Comparison of ENCODE assay signal across 13 cellular contexts in genomic region chrX:30489323-30489722, GRCh38.
DNase-seq lines count a peak whose midpoint lies in the region; ATAC-seq, FAIRE-seq and TF ChIP-seq lines count a peak whose summit lies in the region.
"Had no signal": no experiment of that assay in that cellular context is flagged by ENCODE, and none has a peak within 500 bp of the region (broad histone marks: within the 10 kb centered on the region; RNA-seq: fewer than 3 reads in every experiment).

No MANE protein-coding gene starts in this region.

- H3K9me3 Mint-ChIP-seq in activated T-helper 17 cell treated with anti-CD3 and anti-CD28 coated beads, Interleukin-2, amount 50 U/mL, for 72 hours: no peaks in the 10 kb centered on the region
- H3K9me3 Mint-ChIP-seq in activated CD4-positive, alpha-beta memory T cell treated with anti-CD3 and anti-CD28 coated beads for 36 hours: no peaks in the 10 kb centered on the region
- H3K9me3 Mint-ChIP-seq: natural killer cell treated with Interleukin-12 subunit alpha and Interleukin-12 subunit beta and Interleukin-15 and Interleukin-18, amount 100 ng/mL, for 72 hours had no signal

- no peak for FAIRE-seq in H54 (lab: Jason Lieb, UNC)

- DNase-seq in COLO668 (lab: John Stamatoyannopoulos, UW; ENCODE audit: unreplicated experiment) (peak; percentile 47), NCI-H1092 treated with DMSO at 0.1 percent for 48 hours (lab: John Stamatoyannopoulos, UW) (peak; percentile 51), epithelial cell of proximal tubule (ENCODE audit: low read depth) (no peak), H54 (ENCODE audit: insufficient read length, low spot score) (no peak)
- DNase-seq in activated CD4-positive, alpha-beta memory T cell treated with anti-CD3 and anti-CD28 coated beads for 36 hours: no peak
- DNase-seq: activated CD4-positive, alpha-beta T cell treated with anti-CD3 and anti-CD28 coated beads, Interleukin-2, amount 50 U/mL, for 4 hours; CD4-positive, alpha-beta memory T cell; effector memory CD4-positive, alpha-beta T cell; stimulated activated CD4-positive, alpha-beta T cell treated with anti-CD3 and anti-CD28 coated beads, Interleukin-2, amount 100 ng/mL, for 48 hours had no signal

- H3K4me1 Mint-ChIP-seq in activated T-helper 17 cell treated with anti-CD3 and anti-CD28 coated beads, Interleukin-2, amount 50 U/mL, for 72 hours: no peaks in the 10 kb centered on the region
- H3K4me1 Mint-ChIP-seq in activated CD4-positive, alpha-beta memory T cell treated with anti-CD3 and anti-CD28 coated beads for 36 hours (ENCODE audit: low read depth): no peaks in the 10 kb centered on the region
- H3K4me1 Mint-ChIP-seq: CD4-positive, alpha-beta memory T cell had no signal

- CTCF ChIA-PET in activated CD4-positive, alpha-beta memory T cell treated with anti-CD3 and anti-CD28 coated beads for 36 hours (lab: Charles Lee): no interaction called here

- intact Hi-C loops in activated CD4-positive, alpha-beta memory T cell treated with anti-CD3 and anti-CD28 coated beads for 36 hours (cut with micrococcal nuclease): no loop called here

- TF ChIP-seq CTCF in epithelial cell of proximal tubule (conservative IDR thresholded peaks at IDR 0.05; ENCODE audit: low read depth, low read length): peak; percentile 38

- no peaks in the 10 kb centered on the region for H3K27me3 Mint-ChIP-seq in activated T-helper 17 cell treated with anti-CD3 and anti-CD28 coated beads, Interleukin-2, amount 50 U/mL, for 72 hours
- no peaks in the 10 kb centered on the region for H3K27me3 Mint-ChIP-seq in activated CD4-positive, alpha-beta memory T cell treated with anti-CD3 and anti-CD28 coated beads for 36 hours
- H3K27me3 Mint-ChIP-seq: CD4-positive, alpha-beta memory T cell had no signal

- no peak for TF ChIP-seq POLR2A in H54 (IDR thresholded peaks at IDR 0.05; ENCODE audit: low read depth, low read length)
- TF ChIP-seq POLR2A in GM18505 (IDR thresholded peaks at IDR 0.05; ENCODE audit: borderline replicate concordance, extremely low read depth, insufficient read depth, insufficient read length): no peak

- H3K27ac Mint-ChIP-seq in activated T-helper 17 cell treated with anti-CD3 and anti-CD28 coated beads, Interleukin-2, amount 50 U/mL, for 72 hours: no peak overlapping the region
- H3K27ac Mint-ChIP-seq in activated CD4-positive, alpha-beta memory T cell treated with anti-CD3 and anti-CD28 coated beads for 36 hours: no peak overlapping the region
- H3K27ac Mint-ChIP-seq: CD4-positive, alpha-beta memory T cell; natural killer cell treated with Interleukin-12 subunit alpha and Interleukin-12 subunit beta and Interleukin-15 and Interleukin-18, amount 100 ng/mL, for 72 hours had no signal

- H3K4me3 Mint-ChIP-seq in activated T-helper 17 cell treated with anti-CD3 and anti-CD28 coated beads, Interleukin-2, amount 50 U/mL, for 72 hours: no peak overlapping the region
- H3K4me3 Mint-ChIP-seq in activated CD4-positive, alpha-beta memory T cell treated with anti-CD3 and anti-CD28 coated beads for 36 hours: no peak overlapping the region
- H3K4me3 Mint-ChIP-seq: natural killer cell treated with Interleukin-12 subunit alpha and Interleukin-12 subunit beta and Interleukin-15 and Interleukin-18, amount 100 ng/mL, for 72 hours had no signal

- peak; percentile 57 for ATAC-seq in GM18909 (IDR thresholded peaks at IDR 0.05; ENCODE audit: poor library complexity, unreplicated experiment)
- ATAC-seq in activated T-helper 17 cell treated with anti-CD3 and anti-CD28 coated beads, Interleukin-2, amount 50 U/mL, for 72 hours (replicated peaks): no peak
- no peak for ATAC-seq in GM18505 (IDR thresholded peaks at IDR 0.05; ENCODE audit: unreplicated experiment)
- ATAC-seq: natural killer cell treated with Interleukin-12 subunit alpha and Interleukin-12 subunit beta and Interleukin-15 and Interleukin-18, amount 100 ng/mL, for 72 hours had no signal

- POLR2A ChIA-PET in activated CD4-positive, alpha-beta memory T cell treated with anti-CD3 and anti-CD28 coated beads for 36 hours (lab: Charles Lee): no interaction called here

- H3K4me3 ChIP-seq in epithelial cell of proximal tubule (ENCODE audit: low read depth, low read length): no peak overlapping the region

- H3K36me3 Mint-ChIP-seq in activated T-helper 17 cell treated with anti-CD3 and anti-CD28 coated beads, Interleukin-2, amount 50 U/mL, for 72 hours (ENCODE audit: low read depth): no peaks in the 10 kb centered on the region
- no peaks in the 10 kb centered on the region for H3K36me3 Mint-ChIP-seq in activated CD4-positive, alpha-beta memory T cell treated with anti-CD3 and anti-CD28 coated beads for 36 hours
- H3K36me3 Mint-ChIP-seq: CD4-positive, alpha-beta memory T cell; natural killer cell treated with Interleukin-12 subunit alpha and Interleukin-12 subunit beta and Interleukin-15 and Interleukin-18, amount 100 ng/mL, for 72 hours had no signal

Comparison
In these comparisons a context has a peak if more than half of its experiments do, and no peak if none do; other contexts are left out.
1. DNase-seq: peak in COLO668 (single experiment) and NCI-H1092 treated with DMSO at 0.1 percent for 48 hours (single experiment); none in epithelial cell of proximal tubule (single experiment), H54 (single experiment) and activated CD4-positive, alpha-beta memory T cell treated with anti-CD3 and anti-CD28 coated beads for 36 hours (single experiment).